19 cellular contexts compared by ENCODE assay signal in genomic region chr5:119131530-119132313, GRCh38.
"Had no signal": no experiment of that assay in that cellular context is flagged by ENCODE, and none has a peak within 500 bp of the region (broad histone marks: within the 10 kb centered on the region; RNA-seq: fewer than 3 reads in every experiment).

No MANE protein-coding gene starts in this region.

- DNase-seq: activated CD4-positive, alpha-beta T cell treated with anti-CD3 and anti-CD28 coated beads, Interleukin-2, amount 10 ng/mL, durations not matched to agents 7 days and 5 days; activated CD4-positive, CD25-positive, alpha-beta regulatory T cell; activated CD8-positive, alpha-beta memory T cell treated with anti-CD3 and anti-CD28 coated beads for 24 hours; activated gamma-delta T cell treated with Interleukin-2 at 50 U/mL for 16 hours; activated naive CD8-positive, alpha-beta T cell treated with anti-CD3 and anti-CD28 coated beads for 36 hours; amygdala; central memory CD4-positive, alpha-beta T cell; cortex of kidney; effector CD4-positive, alpha-beta T cell; heart right ventricle; nucleus accumbens; posterior cingulate gyrus; stimulated activated CD4-positive, alpha-beta T cell treated with anti-CD3 and anti-CD28 coated beads, Interleukin-4, amount 100 ng/mL, for 24 hours; stimulated activated naive CD4-positive, alpha-beta T cell; substantia nigra; SW 1271 had no signal

- H3K9me3 ChIP-seq: right atrium auricular region had no signal

- H3K27ac ChIP-seq: heart right ventricle, right atrium auricular region, skin epidermis, tibial nerve had no signal

- H3K4me1 ChIP-seq: heart right ventricle, right atrium auricular region, tibial nerve had no signal

- ATAC-seq: heart right ventricle had no signal

- H3K27me3 ChIP-seq: heart right ventricle, right atrium auricular region, tibial nerve had no signal

- H3K4me3 ChIP-seq: heart right ventricle, right atrium auricular region, skin epidermis, tibial nerve had no signal
